25 cellular contexts compared by ENCODE assay signal in the genomic region with DNA sequence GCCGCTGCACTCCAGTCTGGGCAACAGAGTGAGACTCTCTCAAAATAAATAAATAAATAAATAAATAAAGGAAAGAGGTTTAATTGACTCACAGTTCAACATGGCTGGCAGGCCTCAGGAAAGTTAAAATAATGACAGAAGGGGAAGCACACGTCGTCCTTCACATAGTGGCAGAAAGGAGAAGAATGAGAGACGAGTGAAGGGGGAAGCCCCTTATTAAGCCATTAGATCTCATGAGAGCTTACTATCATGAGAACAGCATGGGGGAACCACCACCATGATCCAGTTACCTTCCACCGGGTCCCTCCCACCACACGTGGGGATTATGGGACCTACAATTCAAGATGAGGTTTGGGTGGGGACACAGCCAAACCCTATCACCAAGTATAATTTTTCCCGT.
"Had no signal": no experiment of that assay in that cellular context is flagged by ENCODE, and none has a peak within 500 bp of the region (broad histone marks: within the 10 kb centered on the region; RNA-seq: fewer than 3 reads in every experiment).

No MANE protein-coding gene starts in this region.

- H3K27me3 ChIP-seq: dorsolateral prefrontal cortex, esophagus squamous epithelium, gastroesophageal sphincter, hepatocyte, neutrophil, right lobe of liver, tibial artery, upper lobe of left lung, uterus had no signal

- FAIRE-seq: endometrium had no signal

- H2AFZ ChIP-seq: hepatocyte had no signal

- H3K4me2 ChIP-seq: hepatocyte had no signal

- H3K4me3 ChIP-seq: dorsolateral prefrontal cortex, esophagus squamous epithelium, gastroesophageal sphincter, hepatocyte, lung, psoas muscle, right lobe of liver, tibial artery, upper lobe of left lung, uterus had no signal

- H3K27me3 Mint-ChIP-seq: naive thymus-derived CD8-positive, alpha-beta T cell had no signal

- H3K4me1 ChIP-seq: gastroesophageal sphincter, uterus had no signal

- H3K27ac ChIP-seq: dorsolateral prefrontal cortex, esophagus squamous epithelium, gastroesophageal sphincter, hepatocyte, neutrophil, psoas muscle, right lobe of liver, tibial artery, upper lobe of left lung, uterus had no signal

- H3K4me3 Mint-ChIP-seq: naive thymus-derived CD8-positive, alpha-beta T cell had no signal

- DNase-seq: cortex of kidney; dorsolateral prefrontal cortex; effector CD8-positive, alpha-beta T cell; esophagus squamous epithelium; foreskin fibroblast; head of caudate nucleus; left colon; left ventricle myocardium superior; mesendoderm; naive thymus-derived CD8-positive, alpha-beta T cell; psoas muscle; retina; right lobe of liver; stimulated activated CD4-positive, alpha-beta T cell treated with anti-CD3 and anti-CD28 coated beads, Interleukin-15, amount 100 ng/mL, for 24 hours; stimulated activated CD4-positive, alpha-beta T cell treated with anti-CD3 and anti-CD28 coated beads, Interleukin-1b, Interleukin-23, amount 100 ng/mL, for 48 hours; stimulated activated CD4-positive, alpha-beta T cell treated with anti-CD3 and anti-CD28 coated beads, Interleukin-4, amount 100 ng/mL, for 24 hours; stimulated activated naive CD4-positive, alpha-beta T cell treated with Interleukin-2 at 50 U/mL for 16 hours; tibial artery; upper lobe of left lung; uterus had no signal

- ATAC-seq: gastroesophageal sphincter; left colon; naive thymus-derived CD8-positive, alpha-beta T cell; psoas muscle; right lobe of liver had no signal
